1 cellular context compared by ENCODE assay signal in the genomic region with DNA sequence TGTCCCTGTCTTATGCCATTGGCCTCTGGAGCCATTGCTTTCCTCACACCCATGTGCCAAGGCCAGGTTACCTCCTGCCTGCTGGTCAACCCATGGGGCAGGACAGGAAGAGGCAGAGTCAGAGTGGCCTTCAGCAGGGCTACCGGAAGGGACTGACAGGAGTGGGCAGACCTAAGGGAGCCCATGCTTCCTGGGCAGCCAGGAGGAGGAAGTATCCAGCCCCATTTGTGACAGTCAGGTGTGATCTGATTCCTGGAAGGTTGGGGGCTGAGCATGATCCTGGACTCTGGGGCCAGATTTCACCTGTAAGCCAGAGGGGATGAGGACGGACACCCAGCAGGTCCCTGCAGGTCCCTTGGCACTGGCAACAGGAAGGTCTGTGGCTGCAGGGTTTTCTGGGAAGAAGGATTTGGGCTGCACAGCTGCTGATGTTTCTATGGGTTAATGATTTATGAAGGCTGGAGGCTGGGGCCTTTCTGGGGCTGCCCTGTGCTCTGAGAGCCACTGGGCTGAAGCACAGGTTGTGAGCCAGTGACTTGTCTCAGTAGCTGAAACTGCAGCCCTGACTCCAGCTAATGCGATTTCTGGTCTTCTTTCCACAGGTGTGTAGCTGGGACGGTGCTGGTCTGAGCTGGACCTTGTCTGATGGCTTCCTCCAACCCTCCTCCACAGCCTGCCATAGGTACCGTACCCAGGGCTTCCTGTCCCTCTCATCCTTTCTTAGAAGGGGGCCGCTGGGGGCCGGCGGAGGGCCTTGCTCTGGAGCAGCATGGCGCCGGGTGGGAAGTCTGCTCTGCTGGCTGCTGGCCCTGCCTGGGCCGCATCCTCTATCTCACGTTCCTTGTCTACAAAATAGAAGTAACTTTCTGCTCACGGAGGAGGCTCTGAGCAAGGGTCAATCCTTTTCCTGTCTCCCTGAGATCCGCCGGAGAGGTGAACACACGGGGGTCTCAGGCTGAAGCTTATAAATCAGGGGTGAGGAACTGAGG.
A peak's percentile ranks its signal among the peaks of the same experiment; 100 is the strongest.
TF ChIP-seq lines count a peak whose summit lies in the region.

No MANE protein-coding gene starts in this region.

TF ChIP-seq in HepG2, 621 proteins besides CTCF, POLR2A, EP300 and RAD21 (continued from another document and continues in another):
- TF ChIP-seq, protein P1, sequence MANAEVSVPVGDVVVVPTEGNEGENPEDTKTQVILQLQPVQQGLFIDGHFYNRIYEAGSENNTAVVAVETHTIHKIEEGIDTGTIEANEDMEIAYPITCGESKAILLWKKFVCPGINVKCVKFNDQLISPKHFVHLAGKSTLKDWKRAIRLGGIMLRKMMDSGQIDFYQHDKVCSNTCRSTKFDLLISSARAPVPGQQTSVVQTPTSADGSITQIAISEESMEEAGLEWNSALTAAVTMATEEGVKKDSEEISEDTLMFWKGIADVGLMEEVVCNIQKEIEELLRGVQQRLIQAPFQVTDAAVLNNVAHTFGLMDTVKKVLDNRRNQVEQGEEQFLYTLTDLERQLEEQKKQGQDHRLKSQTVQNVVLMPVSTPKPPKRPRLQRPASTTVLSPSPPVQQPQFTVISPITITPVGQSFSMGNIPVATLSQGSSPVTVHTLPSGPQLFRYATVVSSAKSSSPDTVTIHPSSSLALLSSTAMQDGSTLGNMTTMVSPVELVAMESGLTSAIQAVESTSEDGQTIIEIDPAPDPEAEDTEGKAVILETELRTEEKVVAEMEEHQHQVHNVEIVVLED (CRISPR knock-in tag; IDR thresholded peaks at IDR 0.05; ENCODE audit: borderline replicate concordance), result 0 out of 2 replicates have a peak, but pooled peaks have one; percentile 8
- TF ChIP-seq ZNF274 (CRISPR knock-in tag; IDR thresholded peaks at IDR 0.05) (0 out of 2 replicates have a peak, but pooled peaks have one; percentile 11), NCOA5 (CRISPR knock-in tag; IDR thresholded peaks at IDR 0.05) (no peak), MYNN (CRISPR knock-in tag; IDR thresholded peaks at IDR 0.05; ENCODE audit: low read depth) (no peak), SMARCC2 (IDR thresholded peaks at IDR 0.05) (no peak), SOX6 (IDR thresholded peaks at IDR 0.05) (no peak), SOX6 (CRISPR knock-in tag; IDR thresholded peaks at IDR 0.05) (peak; percentile 63; the same call in 1 of the 2 replicates), ZNF235 (CRISPR knock-in tag; IDR thresholded peaks at IDR 0.05; ENCODE audit: borderline replicate concordance) (0 out of 2 replicates have a peak, but pooled peaks have one; percentile 74), CC2D1A (CRISPR knock-in tag; IDR thresholded peaks at IDR 0.05) (no peak), KLF16 (CRISPR knock-in tag; IDR thresholded peaks at IDR 0.05) (peak in 1 of 2 experiments; percentile 76; a peak in 1 of 4 replicates), TBL1XR1 (IDR thresholded peaks at IDR 0.05; ENCODE audit: borderline replicate concordance, low read length, partially characterized antibody) (peak; percentile 34), CEBPZ (IDR thresholded peaks at IDR 0.05; ENCODE audit: low read length) (no peak), ZFP91 (CRISPR knock-in tag; IDR thresholded peaks at IDR 0.05; ENCODE audit: borderline replicate concordance) (peak; percentile 82; the same call in 1 of the 2 replicates), ZNF496 (CRISPR knock-in tag; IDR thresholded peaks at IDR 0.05; ENCODE audit: insufficient replicate concordance) (no peak), NFIC (IDR thresholded peaks at IDR 0.05; ENCODE audit: low read length) (no peak), DZIP1 (CRISPR knock-in tag; IDR thresholded peaks at IDR 0.05) (peak; percentile 43; the same call in 1 of the 2 replicates), FLYWCH1 (CRISPR knock-in tag; IDR thresholded peaks at IDR 0.05) (no peak), SALL2 (CRISPR knock-in tag; IDR thresholded peaks at IDR 0.05) (0 out of 2 replicates have a peak, but pooled peaks have one; percentile 43), TFDP1 (CRISPR knock-in tag; IDR thresholded peaks at IDR 0.05; ENCODE audit: borderline replicate concordance) (peak; percentile 65; the same call in 1 of the 2 replicates), ZNF275 (CRISPR knock-in tag; IDR thresholded peaks at IDR 0.05; ENCODE audit: borderline replicate concordance) (no peak; the same call in 1 of the 2 replicates), PRMT3 (CRISPR knock-in tag; IDR thresholded peaks at IDR 0.05; ENCODE audit: borderline replicate concordance, low read depth) (no peak), HNF4G (IDR thresholded peaks at IDR 0.05; ENCODE audit: borderline replicate concordance, low read depth, low read length) (no peak), HNF4G (CRISPR knock-in tag; IDR thresholded peaks at IDR 0.05; ENCODE audit: borderline replicate concordance, low read depth) (peak; percentile 20; the same call in 1 of the 2 replicates), ZNF292 (CRISPR knock-in tag; IDR thresholded peaks at IDR 0.05; ENCODE audit: borderline replicate concordance, low read depth) (peak; percentile 76; the same call in 1 of the 2 replicates), HNRNPK (IDR thresholded peaks at IDR 0.05; ENCODE audit: low read depth, low read length, poor library complexity, severe bottlenecking) (no peak)
- TF ChIP-seq, protein P2, sequence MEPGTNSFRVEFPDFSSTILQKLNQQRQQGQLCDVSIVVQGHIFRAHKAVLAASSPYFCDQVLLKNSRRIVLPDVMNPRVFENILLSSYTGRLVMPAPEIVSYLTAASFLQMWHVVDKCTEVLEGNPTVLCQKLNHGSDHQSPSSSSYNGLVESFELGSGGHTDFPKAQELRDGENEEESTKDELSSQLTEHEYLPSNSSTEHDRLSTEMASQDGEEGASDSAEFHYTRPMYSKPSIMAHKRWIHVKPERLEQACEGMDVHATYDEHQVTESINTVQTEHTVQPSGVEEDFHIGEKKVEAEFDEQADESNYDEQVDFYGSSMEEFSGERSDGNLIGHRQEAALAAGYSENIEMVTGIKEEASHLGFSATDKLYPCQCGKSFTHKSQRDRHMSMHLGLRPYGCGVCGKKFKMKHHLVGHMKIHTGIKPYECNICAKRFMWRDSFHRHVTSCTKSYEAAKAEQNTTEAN (CRISPR knock-in tag; conservative IDR thresholded peaks at IDR 0.05), result peak; percentile 75
- TF ChIP-seq, protein P3, sequence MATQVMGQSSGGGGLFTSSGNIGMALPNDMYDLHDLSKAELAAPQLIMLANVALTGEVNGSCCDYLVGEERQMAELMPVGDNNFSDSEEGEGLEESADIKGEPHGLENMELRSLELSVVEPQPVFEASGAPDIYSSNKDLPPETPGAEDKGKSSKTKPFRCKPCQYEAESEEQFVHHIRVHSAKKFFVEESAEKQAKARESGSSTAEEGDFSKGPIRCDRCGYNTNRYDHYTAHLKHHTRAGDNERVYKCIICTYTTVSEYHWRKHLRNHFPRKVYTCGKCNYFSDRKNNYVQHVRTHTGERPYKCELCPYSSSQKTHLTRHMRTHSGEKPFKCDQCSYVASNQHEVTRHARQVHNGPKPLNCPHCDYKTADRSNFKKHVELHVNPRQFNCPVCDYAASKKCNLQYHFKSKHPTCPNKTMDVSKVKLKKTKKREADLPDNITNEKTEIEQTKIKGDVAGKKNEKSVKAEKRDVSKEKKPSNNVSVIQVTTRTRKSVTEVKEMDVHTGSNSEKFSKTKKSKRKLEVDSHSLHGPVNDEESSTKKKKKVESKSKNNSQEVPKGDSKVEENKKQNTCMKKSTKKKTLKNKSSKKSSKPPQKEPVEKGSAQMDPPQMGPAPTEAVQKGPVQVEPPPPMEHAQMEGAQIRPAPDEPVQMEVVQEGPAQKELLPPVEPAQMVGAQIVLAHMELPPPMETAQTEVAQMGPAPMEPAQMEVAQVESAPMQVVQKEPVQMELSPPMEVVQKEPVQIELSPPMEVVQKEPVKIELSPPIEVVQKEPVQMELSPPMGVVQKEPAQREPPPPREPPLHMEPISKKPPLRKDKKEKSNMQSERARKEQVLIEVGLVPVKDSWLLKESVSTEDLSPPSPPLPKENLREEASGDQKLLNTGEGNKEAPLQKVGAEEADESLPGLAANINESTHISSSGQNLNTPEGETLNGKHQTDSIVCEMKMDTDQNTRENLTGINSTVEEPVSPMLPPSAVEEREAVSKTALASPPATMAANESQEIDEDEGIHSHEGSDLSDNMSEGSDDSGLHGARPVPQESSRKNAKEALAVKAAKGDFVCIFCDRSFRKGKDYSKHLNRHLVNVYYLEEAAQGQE (IDR thresholded peaks at IDR 0.05; ENCODE audit: borderline replicate concordance in 1 of 2, low read depth in 1 of 2, low read length in 2 of 2), result peak in 1 of 2 experiments; percentile 49; a peak in 1 of 4 replicates
- TF ChIP-seq, protein P4, sequence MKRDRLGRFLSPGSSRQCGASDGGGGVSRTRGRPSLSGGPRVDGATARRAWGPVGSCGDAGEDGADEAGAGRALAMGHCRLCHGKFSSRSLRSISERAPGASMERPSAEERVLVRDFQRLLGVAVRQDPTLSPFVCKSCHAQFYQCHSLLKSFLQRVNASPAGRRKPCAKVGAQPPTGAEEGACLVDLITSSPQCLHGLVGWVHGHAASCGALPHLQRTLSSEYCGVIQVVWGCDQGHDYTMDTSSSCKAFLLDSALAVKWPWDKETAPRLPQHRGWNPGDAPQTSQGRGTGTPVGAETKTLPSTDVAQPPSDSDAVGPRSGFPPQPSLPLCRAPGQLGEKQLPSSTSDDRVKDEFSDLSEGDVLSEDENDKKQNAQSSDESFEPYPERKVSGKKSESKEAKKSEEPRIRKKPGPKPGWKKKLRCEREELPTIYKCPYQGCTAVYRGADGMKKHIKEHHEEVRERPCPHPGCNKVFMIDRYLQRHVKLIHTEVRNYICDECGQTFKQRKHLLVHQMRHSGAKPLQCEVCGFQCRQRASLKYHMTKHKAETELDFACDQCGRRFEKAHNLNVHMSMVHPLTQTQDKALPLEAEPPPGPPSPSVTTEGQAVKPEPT (CRISPR knock-in tag; IDR thresholded peaks at IDR 0.05; ENCODE audit: low read depth), result no peak
